ENCODE assay signal across 22 cellular contexts in genomic region chr13:75513271-75513670, GRCh38.
"Had no signal": no experiment of that assay in that cellular context is flagged by ENCODE, and none has a peak within 500 bp of the region (broad histone marks: within the 10 kb centered on the region; RNA-seq: fewer than 3 reads in every experiment).

No MANE protein-coding gene starts in this region.

- H3K36me3 ChIP-seq: neutrophil, ovary, right atrium auricular region, spleen, upper lobe of right lung had no signal

- H3K4me1 Mint-ChIP-seq: nephron had no signal

- H3K4me3 Mint-ChIP-seq: activated CD4-positive, alpha-beta T cell treated with anti-CD3 and anti-CD28 coated beads, Interleukin-2, amount 10 ng/mL, durations not matched to agents 24 days and 14 days; activated CD8-positive, alpha-beta T cell treated with anti-CD3 and anti-CD28 coated beads for 36 hours; activated naive CD8-positive, alpha-beta T cell treated with anti-CD3 and anti-CD28 coated beads, Interleukin-2, amount 50 U/mL, for 24 hours; activated T-helper 1 cell treated with anti-CD3 and anti-CD28 coated beads, Interleukin-12 subunit alpha, Interleukin-12 subunit beta, Interleukin-2, Interleukin-4 antibody, amounts not matched to agents 30 ng/mL and 10 ng/mL and 1 ng/mL, durations not matched to agents 14 hours and 24 hours and 36 hours; nephron had no signal

- H3K9me3 ChIP-seq: neutrophil, ovary, psoas muscle, right atrium auricular region, spleen, upper lobe of right lung had no signal

- H3K27ac Mint-ChIP-seq: activated CD4-positive, alpha-beta T cell treated with anti-CD3 and anti-CD28 coated beads, Interleukin-2, amount 10 ng/mL, durations not matched to agents 24 days and 14 days; activated CD8-positive, alpha-beta T cell treated with anti-CD3 and anti-CD28 coated beads for 36 hours; activated naive CD8-positive, alpha-beta T cell treated with anti-CD3 and anti-CD28 coated beads, Interleukin-2, amount 50 U/mL, for 24 hours; activated T-helper 1 cell treated with anti-CD3 and anti-CD28 coated beads, Interleukin-12 subunit alpha, Interleukin-12 subunit beta, Interleukin-2, Interleukin-4 antibody, amounts not matched to agents 30 ng/mL and 10 ng/mL and 1 ng/mL, durations not matched to agents 14 hours and 24 hours and 36 hours; nephron had no signal

- ATAC-seq: activated CD8-positive, alpha-beta T cell treated with anti-CD3 and anti-CD28 coated beads for 36 hours; activated naive CD8-positive, alpha-beta T cell treated with anti-CD3 and anti-CD28 coated beads, Interleukin-2, amount 50 U/mL, for 24 hours; left colon; psoas muscle; stimulated activated naive CD8-positive, alpha-beta T cell treated with anti-CD3 and anti-CD28 coated beads, Interleukin-15, Interleukin-2, amounts not matched to agents 100 U/mL and 50 U/mL, for 24 hours; upper lobe of right lung had no signal

- H3K4me1 ChIP-seq: psoas muscle, right atrium auricular region, upper lobe of right lung had no signal

- H3K9me3 Mint-ChIP-seq: activated CD8-positive, alpha-beta T cell treated with anti-CD3 and anti-CD28 coated beads for 36 hours; activated naive CD8-positive, alpha-beta T cell treated with anti-CD3 and anti-CD28 coated beads, Interleukin-2, amount 50 U/mL, for 24 hours had no signal

- FAIRE-seq: endometrium, keratinocyte had no signal

- H3K27ac ChIP-seq: coronary artery, neutrophil, ovary, psoas muscle, right atrium auricular region, spleen, upper lobe of right lung had no signal

- DNase-seq: activated CD4-positive, alpha-beta T cell treated with anti-CD3 and anti-CD28 coated beads, Interleukin-2, amount 10 ng/mL, durations not matched to agents 24 days and 14 days; activated CD8-positive, alpha-beta T cell treated with anti-CD3 and anti-CD28 coated beads for 36 hours; activated gamma-delta T cell; activated naive CD4-positive, alpha-beta T cell treated with anti-CD3 and anti-CD28 coated beads, Interleukin-2, amount 50 U/mL, for 16 hours; activated naive CD8-positive, alpha-beta T cell treated with anti-CD3 and anti-CD28 coated beads, Interleukin-2, amount 50 U/mL, for 24 hours; cerebellar nuclear complex; effector CD4-positive, alpha-beta T cell; left colon; mesenchymal stem cell; ovary; psoas muscle; spleen; stimulated activated CD4-positive, alpha-beta T cell treated with anti-CD3 and anti-CD28 coated beads, Interleukin-4, amount 100 ng/mL, for 1 hour; stimulated activated naive CD8-positive, alpha-beta T cell treated with anti-CD3 and anti-CD28 coated beads, Interleukin-15, Interleukin-2, amounts not matched to agents 100 U/mL and 50 U/mL, for 24 hours; upper lobe of right lung had no signal

- H3K4me3 ChIP-seq: coronary artery, ovary, psoas muscle, right atrium auricular region, spleen, upper lobe of right lung had no signal

- H3K27me3 ChIP-seq: neutrophil, ovary, right atrium auricular region, spleen, upper lobe of right lung had no signal
